8 cellular contexts compared by ENCODE assay signal in the genomic region with DNA sequence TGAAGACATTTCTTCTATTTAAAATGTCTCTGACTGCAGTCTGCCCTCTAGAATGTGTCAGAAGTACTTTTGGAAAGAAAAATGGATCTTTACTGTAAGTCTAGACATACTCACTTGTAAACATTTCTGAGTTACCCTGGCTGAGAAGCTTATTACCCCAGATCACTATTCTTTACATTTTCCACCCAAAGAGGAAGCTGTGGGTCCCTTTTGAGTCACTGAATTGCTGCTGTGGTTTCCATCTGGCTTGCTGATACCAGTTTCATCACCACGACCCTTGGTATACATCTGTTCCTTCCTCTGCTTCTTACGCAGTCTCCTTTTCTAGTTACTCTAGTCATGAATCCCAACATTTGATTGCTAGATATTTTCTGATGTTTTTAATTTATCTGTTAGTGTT. TPM values are rescaled to one million over a fixed set of nuclear protein-coding genes. Genes with fewer than 3 reads are reported as not detected.
A peak's percentile ranks its signal among the peaks of the same experiment; 100 is the strongest.
DNase-seq lines count a peak whose midpoint lies in the region; ATAC-seq and TF ChIP-seq lines count a peak whose summit lies in the region.
"Had no signal": no experiment of that assay in that cellular context is flagged by ENCODE, and none has a peak within 500 bp of the region (broad histone marks: within the 10 kb centered on the region; RNA-seq: fewer than 3 reads in every experiment).

No MANE protein-coding gene starts in this region.

- TF ChIP-seq CTCF in OCI-LY3 (IDR thresholded peaks at IDR 0.05; ENCODE audit: low read depth, low read length) (no peak), mesothelial cell of epicardium (IDR thresholded peaks at IDR 0.05; ENCODE audit: unreplicated experiment) (no peak)

- H3K4me1 Mint-ChIP-seq in mesothelial cell of epicardium = no peaks in the 10 kb centered on the region

- H3K36me3 Mint-ChIP-seq in mesothelial cell of epicardium = no peaks in the 10 kb centered on the region

- H3K27ac Mint-ChIP-seq in mesothelial cell of epicardium = no peak overlapping the region

- H3K9me3 ChIP-seq in OCI-LY3 (ENCODE audit: insufficient read depth, low read length) = no peaks in the 10 kb centered on the region

- peak overlapping the region; percentile 30 for H3K4me3 ChIP-seq in OCI-LY3 (ENCODE audit: low read length)
- H3K4me3 ChIP-seq: skin epidermis had no signal

- no peaks in the 10 kb centered on the region for H3K79me2 ChIP-seq in OCI-LY3 (ENCODE audit: low read length)

- ATAC-seq in GM19035 (IDR thresholded peaks at IDR 0.05; ENCODE audit: unreplicated experiment) (peak; percentile 99), HG02870 (IDR thresholded peaks at IDR 0.05; ENCODE audit: unreplicated experiment) (peak; percentile 98), left ventricle myocardium superior (peak; percentile 56)

- H3K27me3 ChIP-seq in OCI-LY3 (ENCODE audit: low read depth, low read length) = peaks cover 79% of the 10 kb centered on the region

- H3K36me3 ChIP-seq in OCI-LY3 (replicated peaks; ENCODE audit: low read depth, low read length) = no peaks in the 10 kb centered on the region

- H3K27me3 Mint-ChIP-seq in mesothelial cell of epicardium (ENCODE audit: low read depth) = no peaks in the 10 kb centered on the region

- H3K4me1 ChIP-seq in OCI-LY3 (ENCODE audit: low read length) = peaks cover 34% of the 10 kb centered on the region

- peak overlapping the region; percentile 32 for H3K27ac ChIP-seq in OCI-LY3 (ENCODE audit: low read length)

- no peak overlapping the region for H3K9ac ChIP-seq in OCI-LY3 (ENCODE audit: low read length)

- no peak overlapping the region for H2AFZ ChIP-seq in OCI-LY3 (ENCODE audit: low read depth, low read length)

- peak overlapping the region; percentile 66 for H3K4me2 ChIP-seq in OCI-LY3 (ENCODE audit: low read length)

- intact Hi-C loops in left ventricle myocardium superior (cut with micrococcal nuclease) = no loop called here

- no peaks in the 10 kb centered on the region for H4K20me1 ChIP-seq in OCI-LY3 (ENCODE audit: insufficient read depth, low read length)

- no peak overlapping the region for H3K4me3 Mint-ChIP-seq in mesothelial cell of epicardium

- peaks cover 9% of the 10 kb centered on the region for H3K9me3 Mint-ChIP-seq in mesothelial cell of epicardium

- DNase-seq in left ventricle myocardium superior = no peak
- DNase-seq in NCI-H82 treated with DMSO at 0.1 percent for 48 hours (lab: John Stamatoyannopoulos, UW; ENCODE audit: unreplicated experiment) = no peak
- no peak for DNase-seq in DMS 273 treated with DMSO at 0.1 percent for 48 hours (lab: John Stamatoyannopoulos, UW)
- no peak for DNase-seq in mesothelial cell of epicardium (ENCODE audit: low spot score in 2 of 2, unreplicated experiment in 2 of 2)

RNA-seq across cellular contexts. Expression of a gene that starts 20.2 kb away (rescaled TPM):
- not detected for total RNA-seq in left ventricle myocardium superior
- total RNA-seq in mesothelial cell of epicardium = 0.13 TPM in 1 of 3 replicates, not detected in the others

RNA-seq across cellular contexts. Expression of a gene that starts 37.3 kb away (rescaled TPM):
- not detected for total RNA-seq in left ventricle myocardium superior
- total RNA-seq in mesothelial cell of epicardium = not detected in 3 replicates

RNA-seq across cellular contexts. Expression of a gene that starts 47.6 kb away (rescaled TPM):
- total RNA-seq in left ventricle myocardium superior = 2.5 TPM
- total RNA-seq in mesothelial cell of epicardium = not detected in 3 replicates
